22 cellular contexts compared by ENCODE assay signal in the genomic region with DNA sequence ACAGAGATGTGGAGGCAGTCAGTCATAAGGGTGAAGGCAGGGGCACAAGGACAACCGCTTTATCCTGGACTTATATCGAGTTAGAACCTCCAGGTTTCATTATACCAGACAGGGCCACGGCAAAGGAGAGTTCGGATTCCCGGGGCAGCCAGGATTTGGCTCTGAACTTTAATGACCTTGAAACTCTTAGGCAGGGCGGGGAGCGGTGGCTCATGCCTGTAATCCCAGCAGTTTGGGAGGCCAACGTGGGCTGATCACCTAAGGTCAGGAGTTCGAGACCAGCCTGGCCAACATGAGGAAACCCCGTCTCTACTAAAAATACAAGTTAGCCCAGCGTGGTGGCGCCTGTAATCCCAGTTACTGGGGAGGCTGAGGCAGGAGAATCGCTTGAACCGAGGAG. TPM values are rescaled to one million over a fixed set of nuclear protein-coding genes. Genes with fewer than 3 reads are reported as not detected.
DNase-seq lines count a peak whose midpoint lies in the region; ATAC-seq and TF ChIP-seq lines count a peak whose summit lies in the region.
"Had no signal": no experiment of that assay in that cellular context is flagged by ENCODE, and none has a peak within 500 bp of the region (broad histone marks: within the 10 kb centered on the region; RNA-seq: fewer than 3 reads in every experiment).

No MANE protein-coding gene starts in this region.

- H3K27me3 ChIP-seq in tibial artery = peaks cover 0 to 34% of the 10 kb centered on the region in 2 donors
- H3K27me3 ChIP-seq: cardiac muscle cell, right atrium auricular region had no signal

- no peak overlapping the region for H3K27ac ChIP-seq in tibial artery
- H3K27ac ChIP-seq: cardiac muscle cell, right atrium auricular region, tibial nerve had no signal

- no peaks in the 10 kb centered on the region for H3K36me3 ChIP-seq in tibial artery
- H3K36me3 ChIP-seq: cardiac muscle cell, right atrium auricular region, tibial nerve had no signal

- peaks cover 0 to 16% (median 6%) of the 10 kb centered on the region in 4 donors for H3K4me1 ChIP-seq in tibial artery

- H3K27me3 Mint-ChIP-seq in Calu3 (ENCODE audit: unreplicated experiment) = no peaks in the 10 kb centered on the region
- H3K27me3 Mint-ChIP-seq in activated T-helper 17 cell treated with anti-CD3 and anti-CD28 coated beads, Interleukin-2, amount 50 U/mL, for 72 hours = peaks cover 12% of the 10 kb centered on the region
- H3K27me3 Mint-ChIP-seq in immature natural killer cell (ENCODE audit: low read depth in 3 of 3) = peaks cover 6 to 7% (median 7%) of the 10 kb centered on the region in 3 donors

- H3K4me3 Mint-ChIP-seq in Calu3 (ENCODE audit: low read depth, unreplicated experiment) = peak overlapping the region; percentile 99
- H3K4me3 Mint-ChIP-seq in activated T-helper 17 cell treated with anti-CD3 and anti-CD28 coated beads, Interleukin-2, amount 50 U/mL, for 72 hours = peak overlapping the region; percentile 61
- H3K4me3 Mint-ChIP-seq in immature natural killer cell = peak overlapping the region; percentile 3 to 86 (median 50)
- H3K4me3 Mint-ChIP-seq in stimulated activated effector memory CD8-positive, alpha-beta T cell treated with anti-CD3 and anti-CD28 coated beads, Interleukin-12 subunit alpha, Interleukin-12 subunit beta, amount 100 ng/mL, for 72 hours = peak overlapping the region; percentile 84

- no peak overlapping the region for H3K4me3 ChIP-seq in tibial artery

- ATAC-seq in activated T-helper 17 cell treated with anti-CD3 and anti-CD28 coated beads, Interleukin-2, amount 50 U/mL, for 72 hours (replicated peaks) = no peak
- no peak for ATAC-seq in stimulated activated effector memory CD8-positive, alpha-beta T cell treated with anti-CD3 and anti-CD28 coated beads, Interleukin-12 subunit alpha, Interleukin-12 subunit beta, amount 100 ng/mL, for 72 hours

- no TSS peak for BruUV-seq in Calu3 (replicated peaks; lab: Mats Ljungman, UMichigan)

- H3K36me3 Mint-ChIP-seq in Calu3 (ENCODE audit: insufficient read depth, unreplicated experiment) = peaks cover 40% of the 10 kb centered on the region
- no peaks in the 10 kb centered on the region for H3K36me3 Mint-ChIP-seq in activated T-helper 17 cell treated with anti-CD3 and anti-CD28 coated beads, Interleukin-2, amount 50 U/mL, for 72 hours (ENCODE audit: low read depth)
- H3K36me3 Mint-ChIP-seq in immature natural killer cell = no peaks in the 10 kb centered on the region
- H3K36me3 Mint-ChIP-seq in stimulated activated effector memory CD8-positive, alpha-beta T cell treated with anti-CD3 and anti-CD28 coated beads, Interleukin-12 subunit alpha, Interleukin-12 subunit beta, amount 100 ng/mL, for 72 hours = no peaks in the 10 kb centered on the region

- TF ChIP-seq CTCF in Calu3 (IDR thresholded peaks at IDR 0.05; ENCODE audit: unreplicated experiment) (no peak), tibial artery (IDR thresholded peaks at IDR 0.05) (no peak)

- CTCF ChIA-PET in Calu3 (lab: Charles Lee) = interaction anchor here (0.6 kb wide), 1 partner anchor 24 kb away, joined by 8 read pairs; no protein-coding TSS in a partner anchor

- H3K27ac Mint-ChIP-seq in Calu3 (ENCODE audit: unreplicated experiment) = no peak overlapping the region
- H3K27ac Mint-ChIP-seq in activated T-helper 17 cell treated with anti-CD3 and anti-CD28 coated beads, Interleukin-2, amount 50 U/mL, for 72 hours = no peak overlapping the region
- peak overlapping the region in 2 of 6 donors; percentile 22 to 25 for H3K27ac Mint-ChIP-seq in immature natural killer cell
- H3K27ac Mint-ChIP-seq in stimulated activated effector memory CD8-positive, alpha-beta T cell treated with anti-CD3 and anti-CD28 coated beads, Interleukin-12 subunit alpha, Interleukin-12 subunit beta, amount 100 ng/mL, for 72 hours = no peak overlapping the region
- H3K27ac Mint-ChIP-seq: activated CD8-positive, alpha-beta T cell treated with anti-CD3 and anti-CD28 coated beads for 36 hours had no signal

- H3K9me3 ChIP-seq in tibial artery = no peaks in the 10 kb centered on the region
- H3K9me3 ChIP-seq: right atrium auricular region, tibial nerve had no signal

- peaks cover 43% of the 10 kb centered on the region for H3K4me1 Mint-ChIP-seq in Calu3 (ENCODE audit: low read depth, unreplicated experiment)
- H3K4me1 Mint-ChIP-seq in activated T-helper 17 cell treated with anti-CD3 and anti-CD28 coated beads, Interleukin-2, amount 50 U/mL, for 72 hours = peaks cover 8% of the 10 kb centered on the region
- peaks cover 7 to 19% of the 10 kb centered on the region in 2 donors for H3K4me1 Mint-ChIP-seq in immature natural killer cell
- H3K4me1 Mint-ChIP-seq in stimulated activated effector memory CD8-positive, alpha-beta T cell treated with anti-CD3 and anti-CD28 coated beads, Interleukin-12 subunit alpha, Interleukin-12 subunit beta, amount 100 ng/mL, for 72 hours = peaks cover 29% of the 10 kb centered on the region

- DNase-seq in Calu3 (no peak), immature natural killer cell (no peak), NCI-H2081 (lab: John Stamatoyannopoulos, UW) (no peak), tibial artery (no peak)
- no peak for DNase-seq in stimulated activated effector memory CD8-positive, alpha-beta T cell treated with anti-CD3 and anti-CD28 coated beads, Interleukin-12 subunit alpha, Interleukin-12 subunit beta, amount 100 ng/mL, for 72 hours (ENCODE audit: low spot score in 2 of 2)
- no peak for DNase-seq in stimulated activated CD4-positive, alpha-beta T cell treated with anti-CD3 and anti-CD28 coated beads, Interleukin-4, amount 100 ng/mL, for 4 hours
- DNase-seq: activated T-cell treated with anti-CD3 and anti-CD28 coated beads for 4 hours; dermis blood vessel endothelial cell; DMS79 treated with DMSO at 0.1 percent for 48 hours; kidney glomerular epithelial cell; NCI-H1694; NCI-H2171 treated with DMSO at 0.1 percent for 48 hours; NCI-H524; NK-92 treated with Interleukin-12 subunit alpha and Interleukin-12 subunit beta, amount 100 ng/mL, for 24 hours; SHP77; stimulated activated CD4-positive, alpha-beta T cell treated with anti-CD3 and anti-CD28 coated beads, Interleukin-4, amount 100 ng/mL, for 24 hours; stimulated activated naive CD4-positive, alpha-beta T cell treated with Interleukin-2 at 50 U/mL for 16 hours had no signal

- no peaks in the 10 kb centered on the region for H3K9me3 Mint-ChIP-seq in Calu3 (ENCODE audit: low read depth, unreplicated experiment)
- H3K9me3 Mint-ChIP-seq in activated T-helper 17 cell treated with anti-CD3 and anti-CD28 coated beads, Interleukin-2, amount 50 U/mL, for 72 hours = no peaks in the 10 kb centered on the region
- no peaks in the 10 kb centered on the region for H3K9me3 Mint-ChIP-seq in immature natural killer cell
- no peaks in the 10 kb centered on the region for H3K9me3 Mint-ChIP-seq in stimulated activated effector memory CD8-positive, alpha-beta T cell treated with anti-CD3 and anti-CD28 coated beads, Interleukin-12 subunit alpha, Interleukin-12 subunit beta, amount 100 ng/mL, for 72 hours
- H3K9me3 Mint-ChIP-seq: activated CD8-positive, alpha-beta T cell treated with anti-CD3 and anti-CD28 coated beads for 36 hours had no signal

- intact Hi-C loops in Calu3 (cut with micrococcal nuclease; ENCODE audit: unreplicated experiment) (no loop called here), tibial artery (cut with DNase I; ENCODE audit: low total_unique reads) (no loop called here)

RNA-seq across cellular contexts. Expression of gene MYRF, which starts 1.1 kb away (rescaled TPM):
- 91.4 and 139 TPM in 2 replicates for total RNA-seq in Calu3 (2022)
- 1 to 10 TPM; 1.2 to 5.9 TPM for total RNA-seq in activated T-helper 17 cell treated with anti-CD3 and anti-CD28 coated beads, Interleukin-2, amount 50 U/mL, for 72 hours
- polyA plus RNA-seq in immature natural killer cell = 1 to 10 TPM in 1 of 3 donors, under 1 TPM in 1, not detected in 1; 0.43 to 2.4 TPM

RNA-seq across cellular contexts. Expression of gene TMEM258, which starts 41.0 kb away (rescaled TPM):
- 140 and 146 TPM in 2 replicates for total RNA-seq in Calu3 (2022)
- 100 to 1,000 TPM; 135 to 156 TPM for total RNA-seq in activated T-helper 17 cell treated with anti-CD3 and anti-CD28 coated beads, Interleukin-2, amount 50 U/mL, for 72 hours
- 100 to 1,000 TPM; 160 to 274 (median 225) TPM for polyA plus RNA-seq in immature natural killer cell

RNA-seq across cellular contexts. Expression of gene FEN1, which starts 41.3 kb away (rescaled TPM):
- 72.4 TPM in 2 replicates for total RNA-seq in Calu3 (2022)
- total RNA-seq in activated T-helper 17 cell treated with anti-CD3 and anti-CD28 coated beads, Interleukin-2, amount 50 U/mL, for 72 hours = 100 to 1,000 TPM in 1 of 2 donors, 10 to 100 TPM in 1; 72.6 to 133 TPM
- polyA plus RNA-seq in immature natural killer cell = 10 to 100 TPM; 20.3 to 31.3 (median 24.6) TPM

Comparison
In these comparisons a context has a peak if more than half of its experiments do, and no peak if none do; other contexts are left out.
1. RNA of gene MYRF, which starts 1.1 kb away (total RNA-seq): 91.4 to 139 TPM in Calu3; 1.2 to 5.9 TPM in activated T-helper 17 cell treated with anti-CD3 and anti-CD28 coated beads, Interleukin-2, amount 50 U/mL, for 72 hours; every median in the first group is over 10 times any median in the second.
2. Peak in every context shown above with its lines, with median percentiles within 50 percentile points of each other: H3K4me3 Mint-ChIP-seq.